ENCODE assay signal across 13 cellular contexts in genomic region chr6:47456536-47456975, GRCh38.
"Had no signal": no experiment of that assay in that cellular context is flagged by ENCODE, and none has a peak within 500 bp of the region (broad histone marks: within the 10 kb centered on the region; RNA-seq: fewer than 3 reads in every experiment).

No MANE protein-coding gene starts in this region.

- H3K4me1 ChIP-seq: neural progenitor cell, upper lobe of right lung had no signal

- H3K9me3 ChIP-seq: body of pancreas, upper lobe of right lung had no signal

- ATAC-seq: activated CD8-positive, alpha-beta T cell treated with anti-CD3 and anti-CD28 coated beads for 36 hours; body of pancreas; naive thymus-derived CD4-positive, alpha-beta T cell; upper lobe of right lung had no signal

- H3K36me3 ChIP-seq: neural progenitor cell, upper lobe of right lung had no signal

- H3K4me2 ChIP-seq: neural progenitor cell had no signal

- H3K9ac ChIP-seq: neural progenitor cell had no signal

- H3K27me3 ChIP-seq: body of pancreas, dorsolateral prefrontal cortex, neural progenitor cell, upper lobe of right lung had no signal

- H3K27ac ChIP-seq: dorsolateral prefrontal cortex, neural progenitor cell, upper lobe of right lung had no signal

- H3K4me3 ChIP-seq: body of pancreas, dorsolateral prefrontal cortex, neural progenitor cell, upper lobe of right lung had no signal

- DNase-seq: activated CD4-positive, alpha-beta T cell treated with anti-CD3 and anti-CD28 coated beads, Interleukin-2, amount 10 ng/mL, durations not matched to agents 24 days and 14 days; activated CD8-positive, alpha-beta T cell treated with anti-CD3 and anti-CD28 coated beads for 36 hours; activated naive CD4-positive, alpha-beta T cell treated with Interleukin-2 at 50 U/mL for 16 hours; activated T-cell treated with anti-CD3 and anti-CD28 coated beads, Interleukin-2, amount 50 U/mL, for 24 hours; body of pancreas; dorsolateral prefrontal cortex; naive thymus-derived CD4-positive, alpha-beta T cell; stimulated activated CD4-positive, alpha-beta T cell treated with anti-CD3 and anti-CD28 coated beads, Interleukin-12 subunit alpha, Interleukin-12 subunit beta, amount 100 ng/mL, for 4 hours; stimulated activated CD4-positive, alpha-beta T cell treated with anti-CD3 and anti-CD28 coated beads, Interleukin-1b, Interleukin-23, amount 100 ng/mL, for 48 hours; stimulated activated CD8-positive, alpha-beta memory T cell treated with anti-CD3 and anti-CD28 coated beads, Interleukin-4, amount 100 ng/mL, for 48 hours; stimulated activated naive CD4-positive, alpha-beta T cell; upper lobe of right lung had no signal
